In the genomic region with DNA sequence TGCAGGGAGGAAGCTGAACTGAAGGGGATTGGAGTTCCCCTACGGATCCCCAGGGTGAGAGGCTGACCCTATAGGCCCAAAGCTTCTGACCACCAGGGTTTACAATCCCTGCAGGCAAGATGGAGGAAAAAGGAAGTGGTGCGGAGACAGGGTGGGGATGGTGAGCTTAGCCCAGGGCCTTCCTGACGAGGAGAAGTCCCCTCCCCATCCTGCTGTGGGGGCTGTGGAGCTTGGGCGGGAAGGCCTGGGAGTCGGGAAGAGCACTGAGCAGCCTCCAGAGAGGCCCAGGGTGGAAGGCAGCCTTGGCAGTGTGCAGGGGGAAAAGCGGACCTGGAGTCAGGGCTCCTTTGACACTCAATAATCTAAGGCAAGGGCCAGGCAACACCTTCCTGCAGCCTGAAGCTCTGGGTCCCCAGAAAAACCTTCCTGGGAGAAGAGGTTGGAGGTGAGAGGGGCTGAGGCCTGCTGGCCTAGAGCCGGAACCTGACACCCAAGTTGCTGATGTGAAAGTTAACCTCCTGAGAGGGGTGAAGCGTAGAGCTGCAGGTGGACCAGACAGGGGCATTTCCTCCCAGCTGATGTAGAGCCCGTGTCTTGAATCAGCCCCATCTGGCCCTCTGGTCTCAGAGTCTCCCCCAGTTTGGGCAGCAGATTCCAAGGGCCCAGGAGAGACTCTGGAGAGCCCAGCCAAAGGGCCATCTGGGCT, we compare ENCODE assay signal across 1 cellular context.
TF ChIP-seq lines count a peak whose summit lies in the region.

No MANE protein-coding gene starts in this region.

TF ChIP-seq in IMR-90, 13 proteins besides CTCF, POLR2A, EP300 and RAD21:
- no peak for TF ChIP-seq CEBPB (IDR thresholded peaks at IDR 0.05; ENCODE audit: low read depth, low read length)
- TF ChIP-seq NFE2L2 (IDR thresholded peaks at IDR 0.05; ENCODE audit: low read depth, low read length) = no peak
- no peak for TF ChIP-seq BHLHE40 (IDR thresholded peaks at IDR 0.05; ENCODE audit: low read depth, low read length)
- TF ChIP-seq, protein P1, sequence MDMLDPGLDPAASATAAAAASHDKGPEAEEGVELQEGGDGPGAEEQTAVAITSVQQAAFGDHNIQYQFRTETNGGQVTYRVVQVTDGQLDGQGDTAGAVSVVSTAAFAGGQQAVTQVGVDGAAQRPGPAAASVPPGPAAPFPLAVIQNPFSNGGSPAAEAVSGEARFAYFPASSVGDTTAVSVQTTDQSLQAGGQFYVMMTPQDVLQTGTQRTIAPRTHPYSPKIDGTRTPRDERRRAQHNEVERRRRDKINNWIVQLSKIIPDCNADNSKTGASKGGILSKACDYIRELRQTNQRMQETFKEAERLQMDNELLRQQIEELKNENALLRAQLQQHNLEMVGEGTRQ (IDR thresholded peaks at IDR 0.05; ENCODE audit: low read depth, low read length) = no peak
- TF ChIP-seq CHD1 (IDR thresholded peaks at IDR 0.05; ENCODE audit: low read depth, low read length) = no peak
- no peak for TF ChIP-seq MXI1 (IDR thresholded peaks at IDR 0.05; ENCODE audit: borderline replicate concordance, low read depth, low read length)
- no peak for TF ChIP-seq SMC3 (IDR thresholded peaks at IDR 0.05; ENCODE audit: low read depth, low read length)
- TF ChIP-seq FOS (IDR thresholded peaks at IDR 0.05; ENCODE audit: low read depth, low read length) = no peak
- no peak for TF ChIP-seq RFX5 (IDR thresholded peaks at IDR 0.05; ENCODE audit: low read depth, low read length)
- TF ChIP-seq, protein P2, sequence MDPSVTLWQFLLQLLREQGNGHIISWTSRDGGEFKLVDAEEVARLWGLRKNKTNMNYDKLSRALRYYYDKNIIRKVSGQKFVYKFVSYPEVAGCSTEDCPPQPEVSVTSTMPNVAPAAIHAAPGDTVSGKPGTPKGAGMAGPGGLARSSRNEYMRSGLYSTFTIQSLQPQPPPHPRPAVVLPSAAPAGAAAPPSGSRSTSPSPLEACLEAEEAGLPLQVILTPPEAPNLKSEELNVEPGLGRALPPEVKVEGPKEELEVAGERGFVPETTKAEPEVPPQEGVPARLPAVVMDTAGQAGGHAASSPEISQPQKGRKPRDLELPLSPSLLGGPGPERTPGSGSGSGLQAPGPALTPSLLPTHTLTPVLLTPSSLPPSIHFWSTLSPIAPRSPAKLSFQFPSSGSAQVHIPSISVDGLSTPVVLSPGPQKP (IDR thresholded peaks at IDR 0.05; ENCODE audit: borderline replicate concordance, low read depth, low read length) = no peak
- TF ChIP-seq MAZ (IDR thresholded peaks at IDR 0.05; ENCODE audit: borderline replicate concordance, low read depth, low read length) = no peak
- no peak for TF ChIP-seq MAFK (IDR thresholded peaks at IDR 0.05; ENCODE audit: low read depth, low read length)
- TF ChIP-seq RCOR1 (IDR thresholded peaks at IDR 0.05; ENCODE audit: insufficient replicate concordance, low read length) = no peak
